30 cellular contexts compared by ENCODE assay signal in genomic region chr6:157457787-157458186, GRCh38.
"Had no signal": no experiment of that assay in that cellular context is flagged by ENCODE, and none has a peak within 500 bp of the region (broad histone marks: within the 10 kb centered on the region; RNA-seq: fewer than 3 reads in every experiment).

No MANE protein-coding gene starts in this region.

- ATAC-seq: activated CD8-positive, alpha-beta T cell treated with anti-CD3 and anti-CD28 coated beads, Interleukin-2, amount 10 ng/mL, durations not matched to agents 7 days and 5 days; activated naive CD4-positive, alpha-beta T cell treated with anti-CD3 and anti-CD28 coated beads, Interleukin-2, amount 50 U/mL, for 72 hours; activated T-cell treated with anti-CD3 and anti-CD28 coated beads, Interleukin-2, amount 50 U/mL, for 72 hours; esophagus mucosa; foreskin keratinocyte; gastrocnemius medialis; heart left ventricle; T-helper 17 cell had no signal

- H3K36me3 ChIP-seq: ascending aorta, breast epithelium, cardiac muscle cell, colonic mucosa, gastrocnemius medialis, heart left ventricle had no signal

- H3K4me3 ChIP-seq: ascending aorta, breast epithelium, cardiac muscle cell, colonic mucosa, gastrocnemius medialis, heart left ventricle had no signal

- H3K4me1 ChIP-seq: ascending aorta, breast epithelium, colonic mucosa, foreskin keratinocyte had no signal

- H3K27me3 Mint-ChIP-seq: activated naive CD4-positive, alpha-beta T cell treated with anti-CD3 and anti-CD28 coated beads, Interleukin-2, amount 10 ng/mL, durations not matched to agents 7 days and 5 days; activated naive CD8-positive, alpha-beta T cell treated with anti-CD3 and anti-CD28 coated beads, Interleukin-2, amount 10 ng/mL, durations not matched to agents 7 days and 5 days; activated T-cell treated with anti-CD3 and anti-CD28 coated beads, Interleukin-2, amount 50 U/mL, for 24 hours; T-helper 17 cell had no signal

- H3K36me3 Mint-ChIP-seq: activated CD4-positive, alpha-beta memory T cell treated with anti-CD3 and anti-CD28 coated beads for 36 hours; activated naive CD4-positive, alpha-beta T cell treated with anti-CD3 and anti-CD28 coated beads, Interleukin-2, amount 10 ng/mL, durations not matched to agents 7 days and 5 days; activated naive CD8-positive, alpha-beta T cell treated with anti-CD3 and anti-CD28 coated beads, Interleukin-2, amount 10 ng/mL, durations not matched to agents 7 days and 5 days; brain had no signal

- H3K27ac Mint-ChIP-seq: activated CD4-positive, alpha-beta memory T cell treated with anti-CD3 and anti-CD28 coated beads for 36 hours; activated CD8-positive, alpha-beta T cell treated with anti-CD3 and anti-CD28 coated beads, Interleukin-2, amount 10 ng/mL, durations not matched to agents 7 days and 5 days; activated naive CD4-positive, alpha-beta T cell treated with anti-CD3 and anti-CD28 coated beads, Interleukin-2, amount 10 ng/mL, durations not matched to agents 7 days and 5 days; activated naive CD4-positive, alpha-beta T cell treated with anti-CD3 and anti-CD28 coated beads, Interleukin-2, amount 50 U/mL, for 72 hours; activated naive CD8-positive, alpha-beta T cell treated with anti-CD3 and anti-CD28 coated beads, Interleukin-2, amount 10 ng/mL, durations not matched to agents 7 days and 5 days; activated T-cell treated with anti-CD3 and anti-CD28 coated beads, Interleukin-2, amount 50 U/mL, for 24 hours; activated T-cell treated with anti-CD3 and anti-CD28 coated beads, Interleukin-2, amount 50 U/mL, for 72 hours; endodermal cell; T-helper 17 cell; T-helper 2 cell treated with Interferon-gamma antibody and Interleukin-4, amounts not matched to agents 5 μg/mL and 100 μg/mL, for 36 hours had no signal

- DNase-seq: activated CD4-positive, alpha-beta memory T cell treated with anti-CD3 and anti-CD28 coated beads for 36 hours; activated CD4-positive, alpha-beta T cell treated with anti-CD3 and anti-CD28 coated beads for 48 hours; activated CD8-positive, alpha-beta memory T cell treated with anti-CD3 and anti-CD28 coated beads, Interleukin-2, amount 50 U/mL, for 48 hours; activated CD8-positive, alpha-beta T cell treated with anti-CD3 and anti-CD28 coated beads, Interleukin-2, amount 10 ng/mL, durations not matched to agents 7 days and 5 days; activated gamma-delta T cell; activated naive CD4-positive, alpha-beta T cell; activated naive CD4-positive, alpha-beta T cell treated with anti-CD3 and anti-CD28 coated beads, Interleukin-2, amount 10 ng/mL, durations not matched to agents 7 days and 5 days; activated naive CD8-positive, alpha-beta T cell treated with anti-CD3 and anti-CD28 coated beads, Interleukin-2, amount 10 ng/mL, durations not matched to agents 7 days and 5 days; activated T-cell treated with anti-CD3 and anti-CD28 coated beads for 4 hours; activated T-cell treated with anti-CD3 and anti-CD28 coated beads, Interleukin-2, amount 50 U/mL, for 24 hours; activated T-cell treated with anti-CD3 and anti-CD28 coated beads, Interleukin-2, amount 50 U/mL, for 72 hours; central memory CD4-positive, alpha-beta T cell; cerebellar nuclear complex; colonic mucosa; effector memory CD4-positive, alpha-beta T cell; endodermal cell; foreskin keratinocyte; gastrocnemius medialis; glutamatergic neuron; heart left ventricle; T-helper 1 cell; T-helper 17 cell; T1000 had no signal

- H3K9me3 ChIP-seq: ascending aorta, breast epithelium, colonic mucosa, gastrocnemius medialis had no signal

- H3K27me3 ChIP-seq: ascending aorta, breast epithelium, cardiac muscle cell, colonic mucosa, foreskin keratinocyte, gastrocnemius medialis, heart left ventricle had no signal

- H3K4me3 Mint-ChIP-seq: activated CD4-positive, alpha-beta memory T cell treated with anti-CD3 and anti-CD28 coated beads for 36 hours; activated CD8-positive, alpha-beta T cell treated with anti-CD3 and anti-CD28 coated beads, Interleukin-2, amount 10 ng/mL, durations not matched to agents 7 days and 5 days; activated naive CD4-positive, alpha-beta T cell treated with anti-CD3 and anti-CD28 coated beads, Interleukin-2, amount 10 ng/mL, durations not matched to agents 7 days and 5 days; activated naive CD8-positive, alpha-beta T cell treated with anti-CD3 and anti-CD28 coated beads, Interleukin-2, amount 10 ng/mL, durations not matched to agents 7 days and 5 days; activated T-cell treated with anti-CD3 and anti-CD28 coated beads, Interleukin-2, amount 50 U/mL, for 24 hours; activated T-cell treated with anti-CD3 and anti-CD28 coated beads, Interleukin-2, amount 50 U/mL, for 72 hours; brain; endodermal cell; T-helper 17 cell; T-helper 2 cell treated with Interferon-gamma antibody and Interleukin-4, amounts not matched to agents 5 μg/mL and 100 μg/mL, for 36 hours had no signal

- H3K27ac ChIP-seq: ascending aorta, breast epithelium, cardiac muscle cell, colonic mucosa, foreskin keratinocyte, gastrocnemius medialis, heart left ventricle had no signal

- H3K9me3 Mint-ChIP-seq: activated CD4-positive, alpha-beta memory T cell treated with anti-CD3 and anti-CD28 coated beads for 36 hours; activated naive CD4-positive, alpha-beta T cell treated with anti-CD3 and anti-CD28 coated beads, Interleukin-2, amount 10 ng/mL, durations not matched to agents 7 days and 5 days; activated naive CD8-positive, alpha-beta T cell treated with anti-CD3 and anti-CD28 coated beads, Interleukin-2, amount 10 ng/mL, durations not matched to agents 7 days and 5 days; activated T-cell treated with anti-CD3 and anti-CD28 coated beads, Interleukin-2, amount 50 U/mL, for 24 hours; activated T-cell treated with anti-CD3 and anti-CD28 coated beads, Interleukin-2, amount 50 U/mL, for 72 hours; endodermal cell had no signal
